18 cellular contexts compared by ENCODE assay signal in the genomic region with DNA sequence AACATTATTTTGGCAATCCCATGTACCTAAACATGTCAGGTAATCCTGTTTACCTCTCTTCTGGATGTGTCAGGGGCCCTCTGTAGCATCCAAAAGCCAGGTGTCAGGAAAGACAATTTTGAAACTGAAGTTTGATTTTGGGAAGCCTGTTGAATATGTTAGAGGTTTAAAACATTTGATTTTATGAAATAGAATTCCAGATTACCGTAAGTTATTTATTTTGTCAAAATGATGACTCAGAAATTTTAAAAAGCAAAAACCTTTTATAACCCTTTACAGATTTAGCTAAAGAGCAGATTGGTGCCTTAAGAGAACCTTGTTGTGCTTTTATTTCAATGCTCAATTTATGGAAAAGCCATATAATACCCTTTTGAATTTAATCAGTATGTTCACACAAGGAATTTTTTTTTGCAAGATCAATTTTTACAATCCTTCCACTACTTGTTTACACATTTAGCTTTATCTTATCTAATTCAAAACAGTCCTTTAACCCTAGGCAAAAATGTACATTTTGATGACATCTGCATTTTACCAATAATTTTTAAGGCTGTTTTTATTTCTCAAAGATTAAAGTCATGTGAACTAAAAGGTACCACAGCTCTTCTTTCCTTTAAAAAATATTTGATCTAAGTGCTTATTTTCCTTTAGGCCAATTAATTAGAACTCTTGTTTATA. TPM values are rescaled to one million over a fixed set of nuclear protein-coding genes. Genes with fewer than 3 reads are reported as not detected.
DNase-seq lines count a peak whose midpoint lies in the region; ATAC-seq, FAIRE-seq and TF ChIP-seq lines count a peak whose summit lies in the region.
"Had no signal": no experiment of that assay in that cellular context is flagged by ENCODE, and none has a peak within 500 bp of the region (broad histone marks: within the 10 kb centered on the region; RNA-seq: fewer than 3 reads in every experiment).

No MANE protein-coding gene starts in this region.

- no peak overlapping the region for H3K4me2 ChIP-seq in A549
- no peak overlapping the region for H3K4me2 ChIP-seq in endothelial cell of umbilical vein (ENCODE audit: insufficient read depth, low read length)
- H3K4me2 ChIP-seq: KMS-11 had no signal

- H3K9ac ChIP-seq in HUES48 (ENCODE audit: low read depth, low read length): no peak overlapping the region
- H3K9ac ChIP-seq in endothelial cell of umbilical vein (replicated peaks; ENCODE audit: extremely low read depth, insufficient read depth, low read length): no peak overlapping the region
- H3K9ac ChIP-seq: GM23248, KMS-11 had no signal

- no peak for DNase-seq in A549 (ENCODE audit: low read depth in 1 of 2, low spot score in 1 of 2)
- DNase-seq in endothelial cell of umbilical vein (ENCODE audit: low read depth, low spot score): no peak
- DNase-seq in germinal center (ENCODE audit: low spot score): no peak
- DNase-seq in breast epithelium (ENCODE audit: low spot score in 2 of 2): no peak
- DNase-seq in activated effector memory CD4-positive, alpha-beta T cell treated with Interleukin-2 at 50 U/mL for 16 hours: no peak
- DNase-seq: 8988T; ACHN; BE2C; Caco-2; CD4-positive, alpha-beta T cell; GM23248 had no signal

- no peak for ATAC-seq in A549

- TF ChIP-seq CTCF in A549 (IDR thresholded peaks at IDR 0.05) (no peak), endothelial cell of umbilical vein (IDR thresholded peaks at IDR 0.05; ENCODE audit: extremely low read depth in 1 of 2, insufficient read depth in 1 of 2, low read depth in 1 of 2, low read length in 2 of 2) (no peak), breast epithelium (IDR thresholded peaks at IDR 0.05) (no peak)

- peaks cover 37% of the 10 kb centered on the region for H3K36me3 ChIP-seq in HUES48 (ENCODE audit: control insufficient read depth, insufficient read depth, low read length)
- H3K36me3 ChIP-seq in endothelial cell of umbilical vein (ENCODE audit: control insufficient read depth in 2 of 2, extremely low read depth in 1 of 2, insufficient read depth in 2 of 2, low read length in 2 of 2): no peaks in the 10 kb centered on the region
- H3K36me3 ChIP-seq in breast epithelium: no peaks in the 10 kb centered on the region

- 95% methylated on average over 1 of the region's 1 CpG for WGBS in A549 (ENCODE audit: missing lambda C conversion rate)

- H3K9me1 ChIP-seq in endothelial cell of umbilical vein (replicated peaks; ENCODE audit: control insufficient read depth, extremely low read depth, insufficient read depth, low read length): no peaks in the 10 kb centered on the region

- H3K27me3 ChIP-seq in HUES48 (ENCODE audit: control insufficient read depth, insufficient read depth, low read length): no peaks in the 10 kb centered on the region
- no peaks in the 10 kb centered on the region for H3K27me3 ChIP-seq in endothelial cell of umbilical vein (ENCODE audit: control insufficient read depth in 2 of 2, insufficient read depth in 2 of 2, low read length in 2 of 2)
- no peaks in the 10 kb centered on the region for H3K27me3 ChIP-seq in breast epithelium
- H3K27me3 ChIP-seq: BE2C had no signal

- POLR2A ChIA-PET in A549 (lab: Yijun Ruan, JAX) (no interaction called here), endothelial cell of umbilical vein (lab: Charles Lee) (no interaction called here)

- no peak overlapping the region for H2AFZ ChIP-seq in endothelial cell of umbilical vein (ENCODE audit: low read depth, low read length)
- H2AFZ ChIP-seq: GM23248 had no signal

- TF ChIP-seq RAD21 in A549 (conservative IDR thresholded peaks at IDR 0.05 in 1 of 2, IDR thresholded peaks at IDR 0.05 in 1 of 2): no peak

- H3K27ac ChIP-seq in A549 (no peak overlapping the region), HUES48 (ENCODE audit: low read depth, low read length) (no peak overlapping the region), endothelial cell of umbilical vein (ENCODE audit: insufficient read depth, low read depth, low read length) (no peak overlapping the region), breast epithelium (no peak overlapping the region)
- H3K27ac ChIP-seq: C4-2B, GM23248, KMS-11 had no signal

- H3K4me1 ChIP-seq in A549 (no peaks in the 10 kb centered on the region), HUES48 (ENCODE audit: control insufficient read depth, insufficient read depth, low read length) (no peaks in the 10 kb centered on the region), endothelial cell of umbilical vein (ENCODE audit: control insufficient read depth, extremely low read depth, insufficient read depth, low read length) (no peaks in the 10 kb centered on the region), breast epithelium (no peaks in the 10 kb centered on the region)
- H3K4me1 ChIP-seq: BE2C, Caco-2 had no signal

- no peak for TF ChIP-seq POLR2A in A549 (IDR thresholded peaks at IDR 0.05; ENCODE audit: low read length)
- TF ChIP-seq POLR2A in endothelial cell of umbilical vein (IDR thresholded peaks at IDR 0.05; ENCODE audit: low read depth, low read length): no peak
- TF ChIP-seq POLR2A in breast epithelium (IDR thresholded peaks at IDR 0.05): no peak

- dilution Hi-C loops in endothelial cell of umbilical vein (cut with MboI; ENCODE audit: extremely low pct_ligation_motif_present, low sequenced_read_pairs): no loop called here

- H3K9me3 ChIP-seq in A549: peaks cover 20% of the 10 kb centered on the region
- peaks cover 55% of the 10 kb centered on the region for H3K9me3 ChIP-seq in HUES48 (ENCODE audit: control insufficient read depth, insufficient read depth, low read length)
- no peaks in the 10 kb centered on the region for H3K9me3 ChIP-seq in endothelial cell of umbilical vein (replicated peaks; ENCODE audit: control insufficient read depth, insufficient read depth, low read length)
- peaks cover 3 to 38% of the 10 kb centered on the region in 2 donors for H3K9me3 ChIP-seq in breast epithelium
- H3K9me3 ChIP-seq: BE2C had no signal

- no peaks in the 10 kb centered on the region for H4K20me1 ChIP-seq in endothelial cell of umbilical vein (replicated peaks; ENCODE audit: control insufficient read depth, extremely low read depth, insufficient read depth, low read length)

- BruUV-seq in endothelial cell of umbilical vein (replicated peaks; lab: Mats Ljungman, UMichigan): no TSS peak

- intact Hi-C loops in endothelial cell of umbilical vein (cut with micrococcal nuclease): no loop called here
- intact Hi-C loops in breast epithelium (cut with DNase I; ENCODE audit: low total_unique reads): no loop called here

- CTCF ChIA-PET in A549 (lab: Yijun Ruan, JAX) (no interaction called here), endothelial cell of umbilical vein (lab: Charles Lee) (no interaction called here)

- peaks cover 45% of the 10 kb centered on the region for H3K79me2 ChIP-seq in endothelial cell of umbilical vein (ENCODE audit: control insufficient read depth, insufficient read depth, low read length)

- TF ChIP-seq EP300 in A549 (IDR thresholded peaks at IDR 0.05): no peak

- FAIRE-seq in A549 (lab: Jason Lieb, UNC) (no peak), endothelial cell of umbilical vein (lab: Jason Lieb, UNC) (peak; percentile 67)
- FAIRE-seq: D721Med, G401.6, GM12891 had no signal

- no peak overlapping the region for H3K4me3 ChIP-seq in A549
- H3K4me3 ChIP-seq in HUES48 (ENCODE audit: low read depth, low read length): peak overlapping the region; percentile 12; the same call in 1 of the 2 replicates
- no peak overlapping the region for H3K4me3 ChIP-seq in endothelial cell of umbilical vein (replicated peaks in 1 of 3; ENCODE audit: insufficient read depth in 1 of 3, low read depth in 1 of 3, low read length in 3 of 3)
- no peak overlapping the region for H3K4me3 ChIP-seq in breast epithelium
- H3K4me3 ChIP-seq: GM23248, HAP-1 had no signal

RNA-seq across cellular contexts. Expression of a gene that starts 10.0 kb away (rescaled TPM):
- polyA plus RNA-seq in A549 (2011; rRNA removed) (6.8 and 13.5 TPM in 2 replicates), A549 (2017; fragmentation: RNase III; extraction: RNeasy Plus Mini Kit Qiagen cat#74134 plus additional on column Dnase treatment) (7.7 to 8.7 TPM (median 8.4 TPM) in 3 replicates), endothelial cell of umbilical vein (1.6 and 2.2 TPM in 2 replicates)
- 2.0 and 2.4 TPM in 2 replicates for polyA plus RNA-seq in A549 (2012; cell fraction: cytosol; rRNA removed)
- 1.6 and 1.9 TPM in 2 replicates for polyA plus RNA-seq in A549 (2012; cell fraction: nucleus; rRNA removed)
- 5.1 and 5.6 TPM in 2 replicates for polyA minus RNA-seq in A549 (2011; rRNA and poly(A)+ RNA removed)
- total RNA-seq in endothelial cell of umbilical vein (20.9 and 21.6 TPM in 2 replicates), breast epithelium (1 to 10 TPM in 1 of 3 donors, under 1 TPM in 2; 0.66 to 1.1 (median 0.73) TPM)
- polyA plus RNA-seq in endothelial cell of umbilical vein (2011; cell fraction: cytosol; rRNA removed): 5.2 and 5.4 TPM in 2 replicates
- polyA plus RNA-seq in endothelial cell of umbilical vein (2011; cell fraction: nucleus; rRNA removed): 7.9 and 12.9 TPM in 2 replicates
- polyA plus RNA-seq in endothelial cell of umbilical vein (2012): 4.1 and 12.0 TPM in 2 replicates
- 6.2 and 6.7 TPM in 2 replicates for polyA minus RNA-seq in endothelial cell of umbilical vein
- polyA minus RNA-seq in endothelial cell of umbilical vein (2011; cell fraction: cytosol; rRNA and poly(A)+ RNA removed): 11.9 TPM
- 7.2 and 10.8 TPM in 2 replicates for polyA minus RNA-seq in endothelial cell of umbilical vein (2011; cell fraction: nucleus; rRNA and poly(A)+ RNA removed)

RNA-seq across cellular contexts. Expression of a gene that starts 10.1 kb away (rescaled TPM):
- polyA plus RNA-seq in A549 (2011; rRNA removed): 13.3 and 16.6 TPM in 2 replicates
- 3.0 and 3.2 TPM in 2 replicates for polyA plus RNA-seq in A549 (2012; cell fraction: cytosol; rRNA removed)
- 1.2 and 2.7 TPM in 2 replicates for polyA plus RNA-seq in A549 (2012; cell fraction: nucleus; rRNA removed)
- polyA plus RNA-seq in A549 (2017; fragmentation: RNase III; extraction: RNeasy Plus Mini Kit Qiagen cat#74134 plus additional on column Dnase treatment): 10.1 to 10.8 TPM (median 10.6 TPM) in 3 replicates
- polyA minus RNA-seq in A549 (2011; rRNA and poly(A)+ RNA removed): 9.4 and 10.6 TPM in 2 replicates
- total RNA-seq in endothelial cell of umbilical vein: 25.2 and 28.1 TPM in 2 replicates
- 5.4 and 6.1 TPM in 2 replicates for polyA plus RNA-seq in endothelial cell of umbilical vein
- polyA plus RNA-seq in endothelial cell of umbilical vein (2011; cell fraction: cytosol; rRNA removed): 6.9 and 7.7 TPM in 2 replicates
- polyA plus RNA-seq in endothelial cell of umbilical vein (2011; cell fraction: nucleus; rRNA removed): 3.6 and 5.0 TPM in 2 replicates
- polyA plus RNA-seq in endothelial cell of umbilical vein (2012): 13.2 and 16.7 TPM in 2 replicates
- 12.6 and 14.4 TPM in 2 replicates for polyA minus RNA-seq in endothelial cell of umbilical vein
- polyA minus RNA-seq in endothelial cell of umbilical vein (2011; cell fraction: cytosol; rRNA and poly(A)+ RNA removed): 14.6 TPM
- polyA minus RNA-seq in endothelial cell of umbilical vein (2011; cell fraction: nucleus; rRNA and poly(A)+ RNA removed): 3.5 and 6.2 TPM in 2 replicates
- 10 to 100 TPM; 25.6 to 35.9 (median 31.5) TPM for total RNA-seq in breast epithelium

RNA-seq across cellular contexts. Expression of a gene that starts 42.1 kb away (rescaled TPM):
- polyA plus RNA-seq in A549 (2011; rRNA removed) (0.03 TPM in 1 of 2 replicates, not detected in the other), A549 (2017; fragmentation: RNase III; extraction: RNeasy Plus Mini Kit Qiagen cat#74134 plus additional on column Dnase treatment) (0.03 to 0.09 TPM in 2 of 3 replicates, not detected in the other), endothelial cell of umbilical vein (0.92 and 1.6 TPM in 2 replicates)
- not detected in 2 replicates for polyA plus RNA-seq in A549 (2012; cell fraction: cytosol; rRNA removed)
- polyA plus RNA-seq in A549 (2012; cell fraction: nucleus; rRNA removed): not detected in 2 replicates
- 0.21 TPM in 1 of 2 replicates, not detected in the other for polyA minus RNA-seq in A549 (2011; rRNA and poly(A)+ RNA removed)
- total RNA-seq in endothelial cell of umbilical vein (2.9 and 3.9 TPM in 2 replicates), breast epithelium (1 to 10 TPM; 4.9 to 9.1 (median 5.4) TPM)
- 0.94 and 1.2 TPM in 2 replicates for polyA plus RNA-seq in endothelial cell of umbilical vein (2011; cell fraction: cytosol; rRNA removed)
- 1.2 and 4.1 TPM in 2 replicates for polyA plus RNA-seq in endothelial cell of umbilical vein (2011; cell fraction: nucleus; rRNA removed)
- 2.8 TPM in 2 replicates for polyA plus RNA-seq in endothelial cell of umbilical vein (2012)
- 2.7 and 5.2 TPM in 2 replicates for polyA minus RNA-seq in endothelial cell of umbilical vein
- not detected for polyA minus RNA-seq in endothelial cell of umbilical vein (2011; cell fraction: cytosol; rRNA and poly(A)+ RNA removed)
- polyA minus RNA-seq in endothelial cell of umbilical vein (2011; cell fraction: nucleus; rRNA and poly(A)+ RNA removed): 4.2 and 8.3 TPM in 2 replicates

RNA-seq across cellular contexts. Expression of a gene that starts 59.1 kb away (rescaled TPM):
- polyA plus RNA-seq in A549 (2011; rRNA removed) (3.3 TPM in 2 replicates), A549 (2017; fragmentation: RNase III; extraction: RNeasy Plus Mini Kit Qiagen cat#74134 plus additional on column Dnase treatment) (1.5 to 1.8 TPM (median 1.7 TPM) in 3 replicates), endothelial cell of umbilical vein (0.86 and 1.0 TPM in 2 replicates)
- 0.74 and 0.75 TPM in 2 replicates for polyA plus RNA-seq in A549 (2012; cell fraction: cytosol; rRNA removed)
- 0.70 and 0.75 TPM in 2 replicates for polyA plus RNA-seq in A549 (2012; cell fraction: nucleus; rRNA removed)
- 1.4 and 2.1 TPM in 2 replicates for polyA minus RNA-seq in A549 (2011; rRNA and poly(A)+ RNA removed)
- total RNA-seq in endothelial cell of umbilical vein (4.1 and 4.2 TPM in 2 replicates), breast epithelium (1 to 10 TPM; 4.6 to 9.5 (median 6.6) TPM)
- polyA plus RNA-seq in endothelial cell of umbilical vein (2011; cell fraction: cytosol; rRNA removed): 1.5 and 1.9 TPM in 2 replicates
- 5.2 and 5.3 TPM in 2 replicates for polyA plus RNA-seq in endothelial cell of umbilical vein (2011; cell fraction: nucleus; rRNA removed)
- polyA plus RNA-seq in endothelial cell of umbilical vein (2012): 2.2 TPM in 2 replicates
- 2.2 and 3.4 TPM in 2 replicates for polyA minus RNA-seq in endothelial cell of umbilical vein
- not detected for polyA minus RNA-seq in endothelial cell of umbilical vein (2011; cell fraction: cytosol; rRNA and poly(A)+ RNA removed)
- 2.9 and 5.6 TPM in 2 replicates for polyA minus RNA-seq in endothelial cell of umbilical vein (2011; cell fraction: nucleus; rRNA and poly(A)+ RNA removed)

Comparison
In these comparisons a context has a peak if more than half of its experiments do, and no peak if none do; other contexts are left out.
1. RNA of a gene that starts 10.0 kb away (total RNA-seq): 20.9 to 21.6 TPM in endothelial cell of umbilical vein; 0.66 to 1.1 TPM in breast epithelium; every median in the first group is over 10 times any median in the second.